1 cellular context compared by ENCODE assay signal in genomic region chr17:13562271-13562800, GRCh38.
A peak's percentile ranks its signal among the peaks of the same experiment; 100 is the strongest.
TF ChIP-seq lines count a peak whose summit lies in the region.

No MANE protein-coding gene starts in this region.

TF ChIP-seq in K562, 482 proteins besides CTCF, POLR2A, EP300 and RAD21 (continued from another document):
- TF ChIP-seq, protein P1, sequence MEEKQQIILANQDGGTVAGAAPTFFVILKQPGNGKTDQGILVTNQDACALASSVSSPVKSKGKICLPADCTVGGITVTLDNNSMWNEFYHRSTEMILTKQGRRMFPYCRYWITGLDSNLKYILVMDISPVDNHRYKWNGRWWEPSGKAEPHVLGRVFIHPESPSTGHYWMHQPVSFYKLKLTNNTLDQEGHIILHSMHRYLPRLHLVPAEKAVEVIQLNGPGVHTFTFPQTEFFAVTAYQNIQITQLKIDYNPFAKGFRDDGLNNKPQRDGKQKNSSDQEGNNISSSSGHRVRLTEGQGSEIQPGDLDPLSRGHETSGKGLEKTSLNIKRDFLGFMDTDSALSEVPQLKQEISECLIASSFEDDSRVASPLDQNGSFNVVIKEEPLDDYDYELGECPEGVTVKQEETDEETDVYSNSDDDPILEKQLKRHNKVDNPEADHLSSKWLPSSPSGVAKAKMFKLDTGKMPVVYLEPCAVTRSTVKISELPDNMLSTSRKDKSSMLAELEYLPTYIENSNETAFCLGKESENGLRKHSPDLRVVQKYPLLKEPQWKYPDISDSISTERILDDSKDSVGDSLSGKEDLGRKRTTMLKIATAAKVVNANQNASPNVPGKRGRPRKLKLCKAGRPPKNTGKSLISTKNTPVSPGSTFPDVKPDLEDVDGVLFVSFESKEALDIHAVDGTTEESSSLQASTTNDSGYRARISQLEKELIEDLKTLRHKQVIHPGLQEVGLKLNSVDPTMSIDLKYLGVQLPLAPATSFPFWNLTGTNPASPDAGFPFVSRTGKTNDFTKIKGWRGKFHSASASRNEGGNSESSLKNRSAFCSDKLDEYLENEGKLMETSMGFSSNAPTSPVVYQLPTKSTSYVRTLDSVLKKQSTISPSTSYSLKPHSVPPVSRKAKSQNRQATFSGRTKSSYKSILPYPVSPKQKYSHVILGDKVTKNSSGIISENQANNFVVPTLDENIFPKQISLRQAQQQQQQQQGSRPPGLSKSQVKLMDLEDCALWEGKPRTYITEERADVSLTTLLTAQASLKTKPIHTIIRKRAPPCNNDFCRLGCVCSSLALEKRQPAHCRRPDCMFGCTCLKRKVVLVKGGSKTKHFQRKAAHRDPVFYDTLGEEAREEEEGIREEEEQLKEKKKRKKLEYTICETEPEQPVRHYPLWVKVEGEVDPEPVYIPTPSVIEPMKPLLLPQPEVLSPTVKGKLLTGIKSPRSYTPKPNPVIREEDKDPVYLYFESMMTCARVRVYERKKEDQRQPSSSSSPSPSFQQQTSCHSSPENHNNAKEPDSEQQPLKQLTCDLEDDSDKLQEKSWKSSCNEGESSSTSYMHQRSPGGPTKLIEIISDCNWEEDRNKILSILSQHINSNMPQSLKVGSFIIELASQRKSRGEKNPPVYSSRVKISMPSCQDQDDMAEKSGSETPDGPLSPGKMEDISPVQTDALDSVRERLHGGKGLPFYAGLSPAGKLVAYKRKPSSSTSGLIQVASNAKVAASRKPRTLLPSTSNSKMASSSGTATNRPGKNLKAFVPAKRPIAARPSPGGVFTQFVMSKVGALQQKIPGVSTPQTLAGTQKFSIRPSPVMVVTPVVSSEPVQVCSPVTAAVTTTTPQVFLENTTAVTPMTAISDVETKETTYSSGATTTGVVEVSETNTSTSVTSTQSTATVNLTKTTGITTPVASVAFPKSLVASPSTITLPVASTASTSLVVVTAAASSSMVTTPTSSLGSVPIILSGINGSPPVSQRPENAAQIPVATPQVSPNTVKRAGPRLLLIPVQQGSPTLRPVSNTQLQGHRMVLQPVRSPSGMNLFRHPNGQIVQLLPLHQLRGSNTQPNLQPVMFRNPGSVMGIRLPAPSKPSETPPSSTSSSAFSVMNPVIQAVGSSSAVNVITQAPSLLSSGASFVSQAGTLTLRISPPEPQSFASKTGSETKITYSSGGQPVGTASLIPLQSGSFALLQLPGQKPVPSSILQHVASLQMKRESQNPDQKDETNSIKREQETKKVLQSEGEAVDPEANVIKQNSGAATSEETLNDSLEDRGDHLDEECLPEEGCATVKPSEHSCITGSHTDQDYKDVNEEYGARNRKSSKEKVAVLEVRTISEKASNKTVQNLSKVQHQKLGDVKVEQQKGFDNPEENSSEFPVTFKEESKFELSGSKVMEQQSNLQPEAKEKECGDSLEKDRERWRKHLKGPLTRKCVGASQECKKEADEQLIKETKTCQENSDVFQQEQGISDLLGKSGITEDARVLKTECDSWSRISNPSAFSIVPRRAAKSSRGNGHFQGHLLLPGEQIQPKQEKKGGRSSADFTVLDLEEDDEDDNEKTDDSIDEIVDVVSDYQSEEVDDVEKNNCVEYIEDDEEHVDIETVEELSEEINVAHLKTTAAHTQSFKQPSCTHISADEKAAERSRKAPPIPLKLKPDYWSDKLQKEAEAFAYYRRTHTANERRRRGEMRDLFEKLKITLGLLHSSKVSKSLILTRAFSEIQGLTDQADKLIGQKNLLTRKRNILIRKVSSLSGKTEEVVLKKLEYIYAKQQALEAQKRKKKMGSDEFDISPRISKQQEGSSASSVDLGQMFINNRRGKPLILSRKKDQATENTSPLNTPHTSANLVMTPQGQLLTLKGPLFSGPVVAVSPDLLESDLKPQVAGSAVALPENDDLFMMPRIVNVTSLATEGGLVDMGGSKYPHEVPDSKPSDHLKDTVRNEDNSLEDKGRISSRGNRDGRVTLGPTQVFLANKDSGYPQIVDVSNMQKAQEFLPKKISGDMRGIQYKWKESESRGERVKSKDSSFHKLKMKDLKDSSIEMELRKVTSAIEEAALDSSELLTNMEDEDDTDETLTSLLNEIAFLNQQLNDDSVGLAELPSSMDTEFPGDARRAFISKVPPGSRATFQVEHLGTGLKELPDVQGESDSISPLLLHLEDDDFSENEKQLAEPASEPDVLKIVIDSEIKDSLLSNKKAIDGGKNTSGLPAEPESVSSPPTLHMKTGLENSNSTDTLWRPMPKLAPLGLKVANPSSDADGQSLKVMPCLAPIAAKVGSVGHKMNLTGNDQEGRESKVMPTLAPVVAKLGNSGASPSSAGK (IDR thresholded peaks at IDR 0.05), result 0 out of 2 replicates have a peak, but pooled peaks have one; percentile 19
- TF ChIP-seq E2F6 (IDR thresholded peaks at IDR 0.05; ENCODE audit: borderline replicate concordance in 1 of 2, extremely low read depth in 1 of 2, insufficient read depth in 1 of 2, insufficient read length in 1 of 2, low read depth in 1 of 2, low read length in 1 of 2, poor library complexity in 1 of 2, severe bottlenecking in 1 of 2) (no peak), SOX6 (IDR thresholded peaks at IDR 0.05) (no peak), FOXA1 (IDR thresholded peaks at IDR 0.05; ENCODE audit: borderline replicate concordance) (no peak), ARNT (IDR thresholded peaks at IDR 0.05) (no peak), ZNF699 (CRISPR knock-in tag; IDR thresholded peaks at IDR 0.05; ENCODE audit: insufficient replicate concordance) (no peak), SMARCE1 (IDR thresholded peaks at IDR 0.05) (0 out of 2 replicates have a peak, but pooled peaks have one; percentile 23), SRSF3 (IDR thresholded peaks at IDR 0.05; ENCODE audit: insufficient read depth, low read length) (no peak), ERF (CRISPR knock-in tag; IDR thresholded peaks at IDR 0.05) (no peak), ARID3A (IDR thresholded peaks at IDR 0.05; ENCODE audit: borderline replicate concordance, low read depth, low read length) (no peak), DPF2 (IDR thresholded peaks at IDR 0.05) (no peak; the same call in 1 of the 2 replicates), EZH2 (IDR thresholded peaks at IDR 0.05; ENCODE audit: borderline replicate concordance, low read depth, low read length) (no peak), ELF4 (CRISPR knock-in tag; IDR thresholded peaks at IDR 0.05) (no peak), JUND (IDR thresholded peaks at IDR 0.05; ENCODE audit: borderline replicate concordance, low read depth, low read length) (peak; percentile 85; the same call in 1 of the 2 replicates), JUND (tag; IDR thresholded peaks at IDR 0.05; ENCODE audit: borderline replicate concordance, low read depth, low read length) (no peak)
- TF ChIP-seq, protein P2, sequence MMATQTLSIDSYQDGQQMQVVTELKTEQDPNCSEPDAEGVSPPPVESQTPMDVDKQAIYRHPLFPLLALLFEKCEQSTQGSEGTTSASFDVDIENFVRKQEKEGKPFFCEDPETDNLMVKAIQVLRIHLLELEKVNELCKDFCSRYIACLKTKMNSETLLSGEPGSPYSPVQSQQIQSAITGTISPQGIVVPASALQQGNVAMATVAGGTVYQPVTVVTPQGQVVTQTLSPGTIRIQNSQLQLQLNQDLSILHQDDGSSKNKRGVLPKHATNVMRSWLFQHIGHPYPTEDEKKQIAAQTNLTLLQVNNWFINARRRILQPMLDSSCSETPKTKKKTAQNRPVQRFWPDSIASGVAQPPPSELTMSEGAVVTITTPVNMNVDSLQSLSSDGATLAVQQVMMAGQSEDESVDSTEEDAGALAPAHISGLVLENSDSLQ (IDR thresholded peaks at IDR 0.05), result no peak
